ENCODE assay signal across 1 cellular context in the genomic region with DNA sequence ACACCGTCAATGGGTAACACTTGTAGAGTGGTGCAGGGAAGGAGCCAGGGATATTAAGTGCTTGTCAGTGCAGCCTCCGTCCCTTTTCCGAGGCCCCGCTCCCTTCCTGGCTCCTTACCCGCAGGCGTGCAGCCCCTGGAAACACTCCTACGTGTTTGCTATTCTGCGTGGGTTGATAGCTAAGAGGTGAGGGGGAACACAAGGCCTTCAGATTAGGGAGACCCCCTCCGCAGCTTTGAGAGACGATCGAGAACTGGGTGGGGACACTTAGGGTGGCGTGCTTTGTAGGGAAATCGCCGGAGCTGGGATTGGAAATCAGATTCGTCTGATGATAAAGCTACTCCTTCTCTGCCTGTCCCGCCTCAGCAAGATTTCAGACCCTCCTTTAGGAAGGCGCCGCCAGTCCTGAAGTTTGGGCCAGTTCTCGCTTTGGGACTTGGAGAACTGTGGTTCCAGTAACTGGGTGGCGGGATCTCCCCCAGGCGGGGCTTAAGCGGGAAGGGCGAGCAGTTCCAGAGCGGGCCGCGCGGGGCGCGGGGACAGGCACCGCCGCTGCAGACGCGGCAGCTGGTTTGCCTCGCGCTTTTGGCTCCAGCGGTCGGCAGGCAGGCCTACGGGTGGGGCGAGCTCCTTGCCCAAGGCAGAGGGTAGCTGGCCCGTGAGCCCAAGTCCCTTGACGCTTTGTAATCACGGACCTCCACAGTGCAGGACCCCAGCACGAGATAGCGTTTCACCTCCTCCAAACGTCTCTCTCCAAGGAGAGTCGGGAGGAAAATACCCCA.
TF ChIP-seq lines count a peak whose summit lies in the region.

No MANE protein-coding gene starts in this region.

TF ChIP-seq in GM12878, 131 proteins besides CTCF, POLR2A, EP300 and RAD21:
- TF ChIP-seq TCF3 (IDR thresholded peaks at IDR 0.05; ENCODE audit: borderline replicate concordance, insufficient read depth, low read depth, low read length), result 0 out of 2 replicates have a peak, but pooled peaks have one; percentile 40
- TF ChIP-seq ZNF207 (IDR thresholded peaks at IDR 0.05; ENCODE audit: borderline replicate concordance), result no peak
TF ChIP-seq in GM12878: peak in this region for 1.
